1 cellular context compared by ENCODE assay signal in the genomic region with DNA sequence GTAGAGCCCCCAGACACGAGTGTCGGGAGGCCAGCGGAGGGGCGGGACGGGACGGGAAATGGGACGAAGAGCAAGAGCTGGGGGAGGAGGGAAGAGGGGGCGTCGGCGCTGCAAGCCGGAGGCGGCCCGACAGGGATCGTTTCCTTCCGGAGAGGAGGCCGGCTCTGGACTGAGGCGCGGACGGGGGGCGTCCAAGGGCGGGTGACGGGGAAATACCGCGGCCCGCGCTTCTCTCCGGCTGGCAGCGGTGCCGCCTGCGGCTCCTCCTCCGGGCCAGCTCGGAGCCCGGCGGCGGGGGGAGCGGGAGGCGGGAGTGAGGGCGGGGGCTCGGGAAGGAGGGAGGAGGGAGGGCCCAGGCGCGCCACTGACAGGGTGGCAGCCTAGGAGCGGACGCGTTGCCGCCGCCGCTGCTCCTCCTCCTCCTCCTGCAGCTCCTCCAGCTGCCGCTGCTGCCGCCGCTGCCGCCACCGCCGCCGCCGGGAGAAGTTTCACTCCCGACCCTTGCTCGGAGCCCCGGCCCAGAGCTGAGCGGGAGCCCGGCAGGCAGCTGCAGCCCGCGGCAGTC.
A peak's percentile ranks its signal among the peaks of the same experiment; 100 is the strongest.
TF ChIP-seq lines count a peak whose summit lies in the region.

TSS of gene CHSY3 (plus strand) at position 364 of the 565 bp plus-strand sequence.

TF ChIP-seq in HepG2, 621 proteins besides CTCF, POLR2A, EP300 and RAD21 (continued from another document):
- TF ChIP-seq ZBTB40 (IDR thresholded peaks at IDR 0.05) = no peak
- no peak for TF ChIP-seq ZBTB40 (CRISPR knock-in tag; IDR thresholded peaks at IDR 0.05)
- peak; percentile 85 for TF ChIP-seq ZNF263 (CRISPR knock-in tag; IDR thresholded peaks at IDR 0.05)
- TF ChIP-seq ZNF431 (CRISPR knock-in tag; IDR thresholded peaks at IDR 0.05; ENCODE audit: borderline replicate concordance, low read depth) = no peak
- 0 out of 2 replicates have a peak, but pooled peaks have one; percentile 56 for TF ChIP-seq ATF7-NPFF (CRISPR knock-in tag; IDR thresholded peaks at IDR 0.05; ENCODE audit: low read depth)
- TF ChIP-seq ZBTB8A (CRISPR knock-in tag; IDR thresholded peaks at IDR 0.05; ENCODE audit: borderline replicate concordance, low read depth) = no peak
- TF ChIP-seq RNF2 (conservative IDR thresholded peaks at IDR 0.05; ENCODE audit: low read depth) = no peak
- TF ChIP-seq RXRA (CRISPR knock-in tag; IDR thresholded peaks at IDR 0.05) = no peak
- no peak for TF ChIP-seq DBP (CRISPR knock-in tag; IDR thresholded peaks at IDR 0.05; ENCODE audit: not compliant biosample characterization)
- no peak for TF ChIP-seq RBM22 (optimal IDR thresholded peaks at IDR 0.05; ENCODE audit: low read length)
- TF ChIP-seq TIGD3 (CRISPR knock-in tag; IDR thresholded peaks at IDR 0.05; ENCODE audit: borderline replicate concordance) = no peak
- 0 out of 2 replicates have a peak, but pooled peaks have one; percentile 18 for TF ChIP-seq ARNTL (CRISPR knock-in tag; IDR thresholded peaks at IDR 0.05)
- no peak for TF ChIP-seq TCF7 (IDR thresholded peaks at IDR 0.05; ENCODE audit: low read depth)
- TF ChIP-seq ARNT2 (CRISPR knock-in tag; IDR thresholded peaks at IDR 0.05; ENCODE audit: low read depth) = 0 out of 2 replicates have a peak, but pooled peaks have one; percentile 34
- TF ChIP-seq BRF2 (CRISPR knock-in tag; IDR thresholded peaks at IDR 0.05) = no peak
- TF ChIP-seq NFKB2 (CRISPR knock-in tag; IDR thresholded peaks at IDR 0.05; ENCODE audit: borderline replicate concordance) = 0 out of 2 replicates have a peak, but pooled peaks have one; percentile 19
- no peak for TF ChIP-seq PITX1 (CRISPR knock-in tag; IDR thresholded peaks at IDR 0.05)
- TF ChIP-seq ZSCAN21 (CRISPR knock-in tag; IDR thresholded peaks at IDR 0.05; ENCODE audit: borderline replicate concordance) = no peak; the same call in 1 of the 2 replicates
- no peak for TF ChIP-seq PHF8 (CRISPR knock-in tag; IDR thresholded peaks at IDR 0.05)
- TF ChIP-seq NPAS2 (CRISPR knock-in tag; IDR thresholded peaks at IDR 0.05; ENCODE audit: borderline replicate concordance) = no peak
- TF ChIP-seq ZBTB20 (CRISPR knock-in tag; IDR thresholded peaks at IDR 0.05; ENCODE audit: borderline replicate concordance, low read depth) = no peak
- no peak; the same call in 1 of the 2 replicates for TF ChIP-seq KDM2A (CRISPR knock-in tag; IDR thresholded peaks at IDR 0.05; ENCODE audit: borderline replicate concordance, low read depth)
- TF ChIP-seq HNRNPL (IDR thresholded peaks at IDR 0.05; ENCODE audit: low read depth, low read length) = 0 out of 2 replicates have a peak, but pooled peaks have one; percentile 41
- TF ChIP-seq ZNF430 (CRISPR knock-in tag; IDR thresholded peaks at IDR 0.05) = no peak
- no peak; the same call in 1 of the 2 replicates for TF ChIP-seq HOXA9 (CRISPR knock-in tag; IDR thresholded peaks at IDR 0.05; ENCODE audit: borderline replicate concordance)
- no peak for TF ChIP-seq ZNF292 (CRISPR knock-in tag; IDR thresholded peaks at IDR 0.05; ENCODE audit: borderline replicate concordance, low read depth)
- peak; percentile 72; the same call in 1 of the 2 replicates for TF ChIP-seq UBTF (CRISPR knock-in tag; IDR thresholded peaks at IDR 0.05)
- no peak for TF ChIP-seq CREB3 (CRISPR knock-in tag; IDR thresholded peaks at IDR 0.05)
- TF ChIP-seq CC2D1A (CRISPR knock-in tag; IDR thresholded peaks at IDR 0.05) = no peak
- no peak for TF ChIP-seq KAT2B (IDR thresholded peaks at IDR 0.05; ENCODE audit: borderline replicate concordance, low read depth, low read length)
- no peak for TF ChIP-seq ZNF354B (CRISPR knock-in tag; IDR thresholded peaks at IDR 0.05)
- TF ChIP-seq GLI4 (CRISPR knock-in tag; IDR thresholded peaks at IDR 0.05; ENCODE audit: borderline replicate concordance) = no peak
TF ChIP-seq in HepG2: peak in this region for 21.
